Comparison of ENCODE assay signal across 18 cellular contexts in the genomic region with DNA sequence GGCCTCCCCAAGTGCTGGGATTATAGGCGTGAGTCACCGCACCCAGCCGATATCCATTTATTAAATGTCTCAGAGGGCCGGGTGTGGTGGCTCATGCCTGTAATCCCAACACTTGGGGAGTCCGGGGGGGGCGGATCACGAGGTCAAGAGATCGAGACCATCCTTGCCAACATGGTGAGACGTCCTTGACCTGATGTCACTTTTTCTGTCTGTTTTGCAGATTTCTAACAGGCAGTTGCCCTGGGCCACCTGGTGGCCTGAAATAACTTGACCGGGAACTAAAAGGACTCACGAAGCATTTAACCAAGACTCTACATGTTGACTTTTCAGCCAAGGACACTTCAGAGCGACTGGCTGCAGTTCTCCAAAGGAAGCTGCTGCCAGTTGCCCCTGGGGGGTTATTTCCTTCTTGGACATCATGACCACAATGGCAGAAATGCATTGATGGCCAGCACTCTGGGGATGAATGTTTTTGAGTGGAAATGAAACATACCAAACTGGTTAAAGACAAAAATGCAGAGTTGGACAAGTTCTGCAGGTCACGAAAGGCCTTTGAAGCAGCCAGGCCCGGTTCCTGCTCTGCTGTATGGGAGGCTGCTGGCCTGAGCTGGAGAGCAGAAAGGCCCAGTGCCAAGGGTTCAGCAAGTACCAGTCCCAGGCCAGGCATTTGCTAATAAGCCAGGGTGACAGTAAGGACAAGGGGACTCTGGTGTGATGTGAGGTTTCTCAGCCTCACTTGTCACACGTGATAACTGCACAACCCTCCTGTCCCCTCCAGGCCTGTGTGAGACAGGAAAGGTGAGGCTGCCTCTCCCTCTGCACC. TPM values are rescaled to one million over a fixed set of nuclear protein-coding genes. Genes with fewer than 3 reads are reported as not detected.
DNase-seq lines count a peak whose midpoint lies in the region; ATAC-seq, FAIRE-seq and TF ChIP-seq lines count a peak whose summit lies in the region.
"Had no signal": no experiment of that assay in that cellular context is flagged by ENCODE, and none has a peak within 500 bp of the region (broad histone marks: within the 10 kb centered on the region; RNA-seq: fewer than 3 reads in every experiment).

No MANE protein-coding gene starts in this region.

- POLR2A ChIA-PET in A549 (lab: Yijun Ruan, JAX): interaction anchor here (1.5 to 1.8 kb wide), 2 partner anchors 9 to 10 kb away, joined by 7 to 20 read pairs; a partner anchor contains a TSS
- POLR2A ChIA-PET in HepG2 (lab: Yijun Ruan, JAX): interaction anchor here (2.0 kb wide), 1 partner anchor 10 kb away, joined by 11 read pairs; a partner anchor contains a TSS

- no TSS peak for BruUV-seq in HepG2 (replicated peaks; lab: Mats Ljungman, UMichigan)

- H3K79me2 ChIP-seq in HepG2 (ENCODE audit: insufficient read depth, low read length): no peaks in the 10 kb centered on the region

- no peak overlapping the region for H2AFZ ChIP-seq in HepG2 (ENCODE audit: low read length)

- TF ChIP-seq CTCF in A549 (IDR thresholded peaks at IDR 0.05) (no peak), HFFc6 (IDR thresholded peaks at IDR 0.05) (peak; percentile 63), chondrocyte (IDR thresholded peaks at IDR 0.05) (peak; percentile 50), HepG2 (CRISPR knock-in tag; IDR thresholded peaks at IDR 0.05) (peak; percentile 49)

- H3K9me3 Mint-ChIP-seq in HFFc6 (no peaks in the 10 kb centered on the region), chondrocyte (ENCODE audit: low read depth) (no peaks in the 10 kb centered on the region)
- H3K9me3 Mint-ChIP-seq: activated T-helper 1 cell treated with anti-CD3 and anti-CD28 coated beads, Interleukin-12 subunit alpha, Interleukin-12 subunit beta, Interleukin-2, Interleukin-4 antibody, amounts not matched to agents 30 ng/mL and 10 ng/mL and 1 ng/mL, durations not matched to agents 14 hours and 24 hours and 36 hours had no signal

- no peak for TF ChIP-seq EP300 in A549 (IDR thresholded peaks at IDR 0.05)
- no peak for TF ChIP-seq EP300 in HepG2 (IDR thresholded peaks at IDR 0.05; ENCODE audit: low read depth in 2 of 2, low read length in 2 of 2)
- no peak for TF ChIP-seq EP300 in HepG2 (CRISPR knock-in tag; IDR thresholded peaks at IDR 0.05; ENCODE audit: borderline replicate concordance)

- H3K4me3 ChIP-seq in A549: no peak overlapping the region
- H3K4me3 ChIP-seq in HepG2 (replicated peaks in 1 of 3; ENCODE audit: insufficient read depth in 1 of 3, low read depth in 2 of 3, low read length in 3 of 3): no peak overlapping the region
- H3K4me3 ChIP-seq: mucosa of descending colon, SK-N-MC had no signal

- H3K27me3 Mint-ChIP-seq in HFFc6 (ENCODE audit: insufficient read depth) (peaks cover 1% of the 10 kb centered on the region; the same call in 1 of the 2 replicates), chondrocyte (ENCODE audit: low read depth) (no peaks in the 10 kb centered on the region)

- ATAC-seq in A549 (peak; percentile 39 to 45; a peak in 3 of 6 replicates), HepG2 (peak; percentile 54), left colon (no peak), GM18858 (IDR thresholded peaks at IDR 0.05; ENCODE audit: unreplicated experiment) (no peak)
- ATAC-seq: mucosa of descending colon had no signal

- intact Hi-C loops in HepG2 (cut with micrococcal nuclease; ENCODE audit: unreplicated experiment) (loop anchor here (2.0 kb wide), 1 partner anchor 46 kb away; a partner anchor contains a TSS), left colon (cut with DNase I, micrococcal nuclease) (no loop called here)

- H4K20me1 ChIP-seq in HepG2 (ENCODE audit: insufficient read depth, low read length): no peaks in the 10 kb centered on the region

- H3K4me1 ChIP-seq in A549 (no peaks in the 10 kb centered on the region), HepG2 (ENCODE audit: insufficient read depth, low read length) (peaks cover 9% of the 10 kb centered on the region)

- TF ChIP-seq POLR2A in A549 (IDR thresholded peaks at IDR 0.05; ENCODE audit: low read length) (no peak), HepG2 (IDR thresholded peaks at IDR 0.05; ENCODE audit: insufficient read depth in 1 of 2, low read depth in 2 of 2, low read length in 2 of 2) (no peak)

- H3K9me3 ChIP-seq in A549: no peaks in the 10 kb centered on the region; the same call in 2 of the 3 replicates
- H3K9me3 ChIP-seq in HepG2 (ENCODE audit: low read length): no peaks in the 10 kb centered on the region
- H3K9me3 ChIP-seq: mucosa of descending colon had no signal

- H3K36me3 Mint-ChIP-seq in HFFc6 (ENCODE audit: low read depth) (no peaks in the 10 kb centered on the region), chondrocyte (ENCODE audit: low read depth) (no peaks in the 10 kb centered on the region)

- H3K4me1 Mint-ChIP-seq in HFFc6 (ENCODE audit: low read depth): no peaks in the 10 kb centered on the region
- no peaks in the 10 kb centered on the region for H3K4me1 Mint-ChIP-seq in chondrocyte (ENCODE audit: low read depth)

- H3K36me3 ChIP-seq in HepG2 (replicated peaks in 1 of 2; ENCODE audit: control insufficient read depth in 1 of 2, insufficient read depth in 2 of 2, low read length in 2 of 2): no peaks in the 10 kb centered on the region

- no peak overlapping the region for H3K27ac ChIP-seq in A549
- H3K27ac ChIP-seq in HepG2 (ENCODE audit: extremely low read length, insufficient read depth, low read length): no peak overlapping the region
- H3K27ac ChIP-seq: SK-N-MC had no signal

- H3K4me2 ChIP-seq in A549 (no peak overlapping the region), HepG2 (ENCODE audit: low read depth, low read length) (peak overlapping the region; percentile 29; the same call in 1 of the 2 replicates)

- DNase-seq in A549 (ENCODE audit: low read depth in 1 of 2, low spot score in 1 of 2) (no peak), HFFc6 (no peak), chondrocyte (ENCODE audit: low spot score) (no peak), HepG2 (ENCODE audit: low spot score) (no peak), left colon (no peak), HuH-7 (ENCODE audit: low spot score) (no peak), DMS153 treated with DMSO at 0.1 percent for 48 hours (lab: John Stamatoyannopoulos, UW; ENCODE audit: unreplicated experiment) (no peak)
- DNase-seq: activated CD4-positive, alpha-beta T cell treated with anti-CD3 and anti-CD28 coated beads for 1 hour; mucosa of descending colon; NCI-H1092 treated with DMSO at 0.1 percent for 48 hours; NCI-H510A treated with DMSO at 0.1 percent for 48 hours; stimulated activated CD4-positive, alpha-beta T cell treated with anti-CD3 and anti-CD28 coated beads, Interleukin-4, amount 100 ng/mL, for 1 hour; stimulated activated naive CD4-positive, alpha-beta T cell had no signal

- CTCF ChIA-PET in A549 (lab: Yijun Ruan, JAX) (interaction anchor here (2.6 kb wide), 1 partner anchor 8 kb away, joined by 10 read pairs; no protein-coding TSS in a partner anchor), HepG2 (lab: Yijun Ruan, JAX; ENCODE audit: low intra/inter-chr PET ratio, low total read pairs) (interaction anchor here (2.3 kb wide), 1 partner anchor 43 kb away, joined by 11 read pairs; no protein-coding TSS in a partner anchor)

- no peak overlapping the region for H3K9ac ChIP-seq in HepG2 (ENCODE audit: insufficient read depth, low read depth, low read length)

- no peaks in the 10 kb centered on the region for H3K27me3 ChIP-seq in HepG2 (ENCODE audit: control insufficient read depth in 1 of 2, insufficient read depth in 2 of 2, low read length in 2 of 2)

- H3K27ac Mint-ChIP-seq in HFFc6: no peak overlapping the region
- H3K27ac Mint-ChIP-seq in chondrocyte (ENCODE audit: unreplicated experiment): no peak overlapping the region
- H3K27ac Mint-ChIP-seq: activated T-helper 1 cell treated with anti-CD3 and anti-CD28 coated beads, Interleukin-12 subunit alpha, Interleukin-12 subunit beta, Interleukin-2, Interleukin-4 antibody, amounts not matched to agents 30 ng/mL and 10 ng/mL and 1 ng/mL, durations not matched to agents 14 hours and 24 hours and 36 hours had no signal

- in situ Hi-C loops in HepG2 (cut with HindIII; ENCODE audit: extremely low pct_ligation_motif_present, low pct_unique_long_range_greater_than_20kb): no loop called here

- FAIRE-seq in A549 (lab: Jason Lieb, UNC): no peak
- FAIRE-seq in HepG2 (lab: Jason Lieb, UNC): peak; percentile 63
- FAIRE-seq: endometrium had no signal

- no peak overlapping the region for H3K4me3 Mint-ChIP-seq in HFFc6
- no peak overlapping the region for H3K4me3 Mint-ChIP-seq in chondrocyte (ENCODE audit: unreplicated experiment)
- H3K4me3 Mint-ChIP-seq: activated T-helper 1 cell treated with anti-CD3 and anti-CD28 coated beads, Interleukin-12 subunit alpha, Interleukin-12 subunit beta, Interleukin-2, Interleukin-4 antibody, amounts not matched to agents 30 ng/mL and 10 ng/mL and 1 ng/mL, durations not matched to agents 14 hours and 24 hours and 36 hours had no signal

- WGBS in A549 (ENCODE audit: missing lambda C conversion rate): 63% methylated on average over 15 of the region's 15 CpGs
- WGBS in HepG2 (ENCODE audit: low lambda C conversion rate): 30% methylated on average over 14 of the region's 15 CpGs

- 0 out of 5 replicates have a peak, but pooled peaks of 1 of the 2 experiments have one; percentile 21 for TF ChIP-seq RAD21 in A549 (conservative IDR thresholded peaks at IDR 0.05 in 1 of 2, IDR thresholded peaks at IDR 0.05 in 1 of 2)
- 0 out of 2 replicates have a peak, but pooled peaks have one; percentile 25 for TF ChIP-seq RAD21 in HepG2 (CRISPR knock-in tag; IDR thresholded peaks at IDR 0.05)

RNA-seq across cellular contexts. Expression of a gene that starts 8.3 kb away (rescaled TPM):
- polyA plus RNA-seq in A549 (2011; rRNA removed) (0.70 and 0.74 TPM in 2 replicates), A549 (2017; fragmentation: RNase III; extraction: RNeasy Plus Mini Kit Qiagen cat#74134 plus additional on column Dnase treatment) (0.62 to 1.1 TPM (median 1.0 TPM) in 3 replicates), HepG2 (2011; rRNA removed) (0.29 and 0.69 TPM in 2 replicates)
- polyA plus RNA-seq in A549 (2012; cell fraction: cytosol; rRNA removed): 0.93 and 1.6 TPM in 2 replicates
- 2.0 and 2.4 TPM in 2 replicates for polyA plus RNA-seq in A549 (2012; cell fraction: nucleus; rRNA removed)
- polyA minus RNA-seq in A549 (2011; rRNA and poly(A)+ RNA removed): 0.29 and 0.41 TPM in 2 replicates
- total RNA-seq in HFFc6 (2021; fragmentation: NEBNext Ultra II Directional; extraction: Animal tissue kit (Norgen Biotek cat#: 25700)): 1 to 10 TPM in 2 of 6 experiments, under 1 TPM in 4; 0.63 to 1.3 (median 0.75) TPM
- total RNA-seq in chondrocyte (2.0 to 3.5 TPM (median 2.5 TPM) in 3 replicates), HepG2 (2016; rRNA removed; fragmentation: Illumina TruSeq; extraction: Trizol) (0.73 and 1.3 TPM in 2 replicates), left colon (1 to 10 TPM; 2.4 to 2.5 TPM)
- 0.71 and 0.79 TPM in 2 replicates for total RNA-seq in HepG2 (2016; cell fraction: cytosol; rRNA removed; fragmentation: Illumina TruSeq; extraction: Trizol; ENCODE audit: low read depth)
- 0.68 and 1.8 TPM in 2 replicates for total RNA-seq in HepG2 (2016; cell fraction: insoluble cytoplasmic fraction; rRNA removed; fragmentation: Illumina TruSeq; extraction: Trizol)
- 1.5 and 2.2 TPM in 2 replicates for total RNA-seq in HepG2 (2016; cell fraction: membrane; rRNA removed; fragmentation: Illumina TruSeq; extraction: Trizol)
- 1.0 and 1.6 TPM in 2 replicates for total RNA-seq in HepG2 (2016; cell fraction: nucleus; rRNA removed; fragmentation: Illumina TruSeq; extraction: Trizol)
- polyA plus RNA-seq in HepG2 (2011; cell fraction: cytosol; rRNA removed): 0.37 and 0.87 TPM in 2 replicates
- 1.6 TPM in 2 replicates for polyA plus RNA-seq in HepG2 (2011; cell fraction: nucleus; rRNA removed)
- 0.47 and 0.56 TPM in 2 replicates for polyA plus RNA-seq in HepG2 (2012)
- polyA plus RNA-seq in HepG2 (2016; cell fraction: cytosol; fragmentation: Illumina TruSeq; extraction: Trizol; ENCODE audit: low read depth): 0.55 and 0.72 TPM in 2 replicates
- 0.70 and 0.97 TPM in 2 replicates for polyA plus RNA-seq in HepG2 (2016; cell fraction: insoluble cytoplasmic fraction; fragmentation: Illumina TruSeq; extraction: Trizol; ENCODE audit: low read depth)
- 0.61 and 0.99 TPM in 2 replicates for polyA plus RNA-seq in HepG2 (2016; cell fraction: membrane; fragmentation: Illumina TruSeq; extraction: Trizol; ENCODE audit: low read depth)
- polyA plus RNA-seq in HepG2 (2016; cell fraction: nucleus; fragmentation: Illumina TruSeq; extraction: Trizol; ENCODE audit: insufficient read depth, low read depth): 0.38 and 1.3 TPM in 2 replicates
- polyA minus RNA-seq in HepG2 (2011; rRNA and poly(A)+ RNA removed; ENCODE audit: low replicate concordance): 0.47 and 1.0 TPM in 2 replicates
- polyA minus RNA-seq in HepG2 (2011; cell fraction: cytosol; rRNA and poly(A)+ RNA removed): 0.44 and 0.69 TPM in 2 replicates
- 0.25 and 0.90 TPM in 2 replicates for polyA minus RNA-seq in HepG2 (2011; cell fraction: nucleus; rRNA and poly(A)+ RNA removed)

RNA-seq across cellular contexts. Expression of a gene that starts 10.0 kb away (rescaled TPM):
- polyA plus RNA-seq in A549 (2011; rRNA removed): 1.1 and 1.4 TPM in 2 replicates
- polyA plus RNA-seq in A549 (2012; cell fraction: cytosol; rRNA removed): 1.2 and 1.9 TPM in 2 replicates
- 8.8 and 15.6 TPM in 2 replicates for polyA plus RNA-seq in A549 (2012; cell fraction: nucleus; rRNA removed)
- polyA plus RNA-seq in A549 (2017; fragmentation: RNase III; extraction: RNeasy Plus Mini Kit Qiagen cat#74134 plus additional on column Dnase treatment): 1.6 to 2.4 TPM (median 2.0 TPM) in 3 replicates
- polyA minus RNA-seq in A549 (2011; rRNA and poly(A)+ RNA removed): 2.1 and 4.2 TPM in 2 replicates
- total RNA-seq in HFFc6 (2021; fragmentation: NEBNext Ultra II Directional; extraction: Animal tissue kit (Norgen Biotek cat#: 25700)): under 1 TPM; 0.16 to 0.35 (median 0.27) TPM
- 0.65 to 0.69 TPM (median 0.68 TPM) in 3 replicates for total RNA-seq in chondrocyte
- total RNA-seq in HepG2 (2016; rRNA removed; fragmentation: Illumina TruSeq; extraction: Trizol): 1.1 and 1.9 TPM in 2 replicates
- 0.10 and 0.53 TPM in 2 replicates for total RNA-seq in HepG2 (2016; cell fraction: cytosol; rRNA removed; fragmentation: Illumina TruSeq; extraction: Trizol; ENCODE audit: low read depth)
- 1.4 and 1.9 TPM in 2 replicates for total RNA-seq in HepG2 (2016; cell fraction: insoluble cytoplasmic fraction; rRNA removed; fragmentation: Illumina TruSeq; extraction: Trizol)
- 0.76 and 0.77 TPM in 2 replicates for total RNA-seq in HepG2 (2016; cell fraction: membrane; rRNA removed; fragmentation: Illumina TruSeq; extraction: Trizol)
- total RNA-seq in HepG2 (2016; cell fraction: nucleus; rRNA removed; fragmentation: Illumina TruSeq; extraction: Trizol): 1.4 and 2.1 TPM in 2 replicates
- 1.5 and 1.8 TPM in 2 replicates for polyA plus RNA-seq in HepG2 (2011; rRNA removed)
- 0.74 and 1.2 TPM in 2 replicates for polyA plus RNA-seq in HepG2 (2011; cell fraction: cytosol; rRNA removed)
- 9.3 and 11.8 TPM in 2 replicates for polyA plus RNA-seq in HepG2 (2011; cell fraction: nucleus; rRNA removed)
- polyA plus RNA-seq in HepG2 (2012): 0.83 and 1.1 TPM in 2 replicates
- polyA plus RNA-seq in HepG2 (2016; cell fraction: cytosol; fragmentation: Illumina TruSeq; extraction: Trizol; ENCODE audit: low read depth): 0.10 and 0.16 TPM in 2 replicates
- polyA plus RNA-seq in HepG2 (2016; cell fraction: insoluble cytoplasmic fraction; fragmentation: Illumina TruSeq; extraction: Trizol; ENCODE audit: low read depth): 0.84 and 1.1 TPM in 2 replicates
- 0.37 and 0.49 TPM in 2 replicates for polyA plus RNA-seq in HepG2 (2016; cell fraction: membrane; fragmentation: Illumina TruSeq; extraction: Trizol; ENCODE audit: low read depth)
- 3.8 and 4.5 TPM in 2 replicates for polyA plus RNA-seq in HepG2 (2016; cell fraction: nucleus; fragmentation: Illumina TruSeq; extraction: Trizol; ENCODE audit: insufficient read depth, low read depth)
- 3.8 and 4.0 TPM in 2 replicates for polyA minus RNA-seq in HepG2 (2011; rRNA and poly(A)+ RNA removed; ENCODE audit: low replicate concordance)
- polyA minus RNA-seq in HepG2 (2011; cell fraction: cytosol; rRNA and poly(A)+ RNA removed): 0.40 and 0.79 TPM in 2 replicates
- 2.7 and 3.0 TPM in 2 replicates for polyA minus RNA-seq in HepG2 (2011; cell fraction: nucleus; rRNA and poly(A)+ RNA removed)
- 1 to 10 TPM in 1 of 2 donors, under 1 TPM in 1; 0.73 to 1.6 TPM for total RNA-seq in left colon

RNA-seq across cellular contexts. Expression of a gene that starts 14.5 kb away (rescaled TPM):
- polyA plus RNA-seq in A549 (2011; rRNA removed): 2,475 and 2,940 TPM in 2 replicates
- 6,321 and 6,544 TPM in 2 replicates for polyA plus RNA-seq in A549 (2012; cell fraction: cytosol; rRNA removed)
- polyA plus RNA-seq in A549 (2012; cell fraction: nucleus; rRNA removed): 4,034 and 5,125 TPM in 2 replicates
- polyA plus RNA-seq in A549 (2017; fragmentation: RNase III; extraction: RNeasy Plus Mini Kit Qiagen cat#74134 plus additional on column Dnase treatment): 2,123 to 2,259 TPM (median 2,149 TPM) in 3 replicates
- polyA minus RNA-seq in A549 (2011; rRNA and poly(A)+ RNA removed): 2,205 and 2,566 TPM in 2 replicates
- total RNA-seq in HFFc6 (2021; fragmentation: NEBNext Ultra II Directional; extraction: Animal tissue kit (Norgen Biotek cat#: 25700)): 1,000 to 10,000 TPM in 4 of 6 experiments, 100 to 1,000 TPM in 2; 958 to 1,072 (median 1,017) TPM
- 624 to 792 TPM (median 634 TPM) in 3 replicates for total RNA-seq in chondrocyte
- total RNA-seq in HepG2 (2016; rRNA removed; fragmentation: Illumina TruSeq; extraction: Trizol): 1,544 and 1,715 TPM in 2 replicates
- 2,017 and 2,110 TPM in 2 replicates for total RNA-seq in HepG2 (2016; cell fraction: cytosol; rRNA removed; fragmentation: Illumina TruSeq; extraction: Trizol; ENCODE audit: low read depth)
- 1,517 and 1,921 TPM in 2 replicates for total RNA-seq in HepG2 (2016; cell fraction: insoluble cytoplasmic fraction; rRNA removed; fragmentation: Illumina TruSeq; extraction: Trizol)
- 2,939 and 3,145 TPM in 2 replicates for total RNA-seq in HepG2 (2016; cell fraction: membrane; rRNA removed; fragmentation: Illumina TruSeq; extraction: Trizol)
- total RNA-seq in HepG2 (2016; cell fraction: nucleus; rRNA removed; fragmentation: Illumina TruSeq; extraction: Trizol): 614 and 724 TPM in 2 replicates
- 4,145 and 4,408 TPM in 2 replicates for polyA plus RNA-seq in HepG2 (2011; rRNA removed)
- 3,539 and 5,584 TPM in 2 replicates for polyA plus RNA-seq in HepG2 (2011; cell fraction: cytosol; rRNA removed)
- polyA plus RNA-seq in HepG2 (2011; cell fraction: nucleus; rRNA removed): 1,780 and 1,928 TPM in 2 replicates
- 1,706 and 1,819 TPM in 2 replicates for polyA plus RNA-seq in HepG2 (2012)
- 2,310 and 2,596 TPM in 2 replicates for polyA plus RNA-seq in HepG2 (2016; cell fraction: cytosol; fragmentation: Illumina TruSeq; extraction: Trizol; ENCODE audit: low read depth)
- polyA plus RNA-seq in HepG2 (2016; cell fraction: insoluble cytoplasmic fraction; fragmentation: Illumina TruSeq; extraction: Trizol; ENCODE audit: low read depth): 1,782 and 1,827 TPM in 2 replicates
- 3,073 and 3,180 TPM in 2 replicates for polyA plus RNA-seq in HepG2 (2016; cell fraction: membrane; fragmentation: Illumina TruSeq; extraction: Trizol; ENCODE audit: low read depth)
- 1,095 and 1,142 TPM in 2 replicates for polyA plus RNA-seq in HepG2 (2016; cell fraction: nucleus; fragmentation: Illumina TruSeq; extraction: Trizol; ENCODE audit: insufficient read depth, low read depth)
- polyA minus RNA-seq in HepG2 (2011; rRNA and poly(A)+ RNA removed; ENCODE audit: low replicate concordance): 2,710 and 3,749 TPM in 2 replicates
- 541 and 557 TPM in 2 replicates for polyA minus RNA-seq in HepG2 (2011; cell fraction: cytosol; rRNA and poly(A)+ RNA removed)
- 340 and 381 TPM in 2 replicates for polyA minus RNA-seq in HepG2 (2011; cell fraction: nucleus; rRNA and poly(A)+ RNA removed)
- total RNA-seq in left colon: 100 to 1,000 TPM; 600 to 683 TPM

RNA-seq across cellular contexts. Expression of a gene that starts 19.2 kb away (rescaled TPM):
- polyA plus RNA-seq in A549 (2011; rRNA removed): 1.5 and 2.5 TPM in 2 replicates
- polyA plus RNA-seq in A549 (2012; cell fraction: cytosol; rRNA removed): 10.7 and 15.5 TPM in 2 replicates
- 12.5 and 14.9 TPM in 2 replicates for polyA plus RNA-seq in A549 (2012; cell fraction: nucleus; rRNA removed)
- polyA plus RNA-seq in A549 (2017; fragmentation: RNase III; extraction: RNeasy Plus Mini Kit Qiagen cat#74134 plus additional on column Dnase treatment): 9.3 to 11.1 TPM (median 9.5 TPM) in 3 replicates
- 0.15 and 1.0 TPM in 2 replicates for polyA minus RNA-seq in A549 (2011; rRNA and poly(A)+ RNA removed)
- 10 to 100 TPM; 21.2 to 36.9 (median 25.4) TPM for total RNA-seq in HFFc6 (2021; fragmentation: NEBNext Ultra II Directional; extraction: Animal tissue kit (Norgen Biotek cat#: 25700))
- 49.7 to 53.8 TPM (median 50.2 TPM) in 3 replicates for total RNA-seq in chondrocyte
- 15.1 and 41.4 TPM in 2 replicates for total RNA-seq in HepG2 (2016; rRNA removed; fragmentation: Illumina TruSeq; extraction: Trizol)
- 4.8 and 5.3 TPM in 2 replicates for total RNA-seq in HepG2 (2016; cell fraction: cytosol; rRNA removed; fragmentation: Illumina TruSeq; extraction: Trizol; ENCODE audit: low read depth)
- 10.3 and 47.9 TPM in 2 replicates for total RNA-seq in HepG2 (2016; cell fraction: insoluble cytoplasmic fraction; rRNA removed; fragmentation: Illumina TruSeq; extraction: Trizol)
- total RNA-seq in HepG2 (2016; cell fraction: membrane; rRNA removed; fragmentation: Illumina TruSeq; extraction: Trizol): 6.5 and 6.7 TPM in 2 replicates
- total RNA-seq in HepG2 (2016; cell fraction: nucleus; rRNA removed; fragmentation: Illumina TruSeq; extraction: Trizol): 31.7 and 39.4 TPM in 2 replicates
- 14.7 and 49.8 TPM in 2 replicates for polyA plus RNA-seq in HepG2 (2011; rRNA removed)
- 18.1 and 24.4 TPM in 2 replicates for polyA plus RNA-seq in HepG2 (2011; cell fraction: cytosol; rRNA removed)
- 63.3 and 113 TPM in 2 replicates for polyA plus RNA-seq in HepG2 (2011; cell fraction: nucleus; rRNA removed)
- 59.9 and 62.4 TPM in 2 replicates for polyA plus RNA-seq in HepG2 (2012)
- polyA plus RNA-seq in HepG2 (2016; cell fraction: cytosol; fragmentation: Illumina TruSeq; extraction: Trizol; ENCODE audit: low read depth): 4.3 and 5.6 TPM in 2 replicates
- polyA plus RNA-seq in HepG2 (2016; cell fraction: insoluble cytoplasmic fraction; fragmentation: Illumina TruSeq; extraction: Trizol; ENCODE audit: low read depth): 11.3 and 14.4 TPM in 2 replicates
- polyA plus RNA-seq in HepG2 (2016; cell fraction: membrane; fragmentation: Illumina TruSeq; extraction: Trizol; ENCODE audit: low read depth): 4.0 and 4.9 TPM in 2 replicates
- polyA plus RNA-seq in HepG2 (2016; cell fraction: nucleus; fragmentation: Illumina TruSeq; extraction: Trizol; ENCODE audit: insufficient read depth, low read depth): 43.5 and 59.5 TPM in 2 replicates
- polyA minus RNA-seq in HepG2 (2011; rRNA and poly(A)+ RNA removed; ENCODE audit: low replicate concordance): 0.23 and 15.3 TPM in 2 replicates
- 3.8 and 9.5 TPM in 2 replicates for polyA minus RNA-seq in HepG2 (2011; cell fraction: cytosol; rRNA and poly(A)+ RNA removed)
- polyA minus RNA-seq in HepG2 (2011; cell fraction: nucleus; rRNA and poly(A)+ RNA removed): 6.4 and 10.7 TPM in 2 replicates
- 1 to 10 TPM; 2.1 to 2.5 TPM for total RNA-seq in left colon

RNA-seq across cellular contexts. Expression of a gene that starts 22.9 kb away (rescaled TPM):
- polyA plus RNA-seq in A549 (2011; rRNA removed) (not detected in 2 replicates), A549 (2017; fragmentation: RNase III; extraction: RNeasy Plus Mini Kit Qiagen cat#74134 plus additional on column Dnase treatment) (not detected in 3 replicates), HepG2 (2011; rRNA removed) (not detected in 2 replicates)
- 0.04 and 0.11 TPM in 2 replicates for polyA plus RNA-seq in A549 (2012; cell fraction: cytosol; rRNA removed)
- 1.2 and 1.3 TPM in 2 replicates for polyA plus RNA-seq in A549 (2012; cell fraction: nucleus; rRNA removed)
- polyA minus RNA-seq in A549 (2011; rRNA and poly(A)+ RNA removed): not detected in 2 replicates
- total RNA-seq in HFFc6 (2021; fragmentation: NEBNext Ultra II Directional; extraction: Animal tissue kit (Norgen Biotek cat#: 25700)): under 1 TPM in 2 of 6 experiments, not detected in 4; 0.26 to 0.39 TPM
- total RNA-seq in chondrocyte (not detected in 3 replicates), HepG2 (2016; rRNA removed; fragmentation: Illumina TruSeq; extraction: Trizol) (not detected in 2 replicates), left colon (not detected)
- not detected in 2 replicates for total RNA-seq in HepG2 (2016; cell fraction: cytosol; rRNA removed; fragmentation: Illumina TruSeq; extraction: Trizol; ENCODE audit: low read depth)
- total RNA-seq in HepG2 (2016; cell fraction: insoluble cytoplasmic fraction; rRNA removed; fragmentation: Illumina TruSeq; extraction: Trizol): not detected in 2 replicates
- not detected in 2 replicates for total RNA-seq in HepG2 (2016; cell fraction: membrane; rRNA removed; fragmentation: Illumina TruSeq; extraction: Trizol)
- not detected in 2 replicates for total RNA-seq in HepG2 (2016; cell fraction: nucleus; rRNA removed; fragmentation: Illumina TruSeq; extraction: Trizol)
- polyA plus RNA-seq in HepG2 (2011; cell fraction: cytosol; rRNA removed): not detected in 2 replicates
- polyA plus RNA-seq in HepG2 (2011; cell fraction: nucleus; rRNA removed): 0.57 and 1.5 TPM in 2 replicates
- polyA plus RNA-seq in HepG2 (2012): not detected in 2 replicates
- polyA plus RNA-seq in HepG2 (2016; cell fraction: cytosol; fragmentation: Illumina TruSeq; extraction: Trizol; ENCODE audit: low read depth): not detected in 2 replicates
- not detected in 2 replicates for polyA plus RNA-seq in HepG2 (2016; cell fraction: insoluble cytoplasmic fraction; fragmentation: Illumina TruSeq; extraction: Trizol; ENCODE audit: low read depth)
- polyA plus RNA-seq in HepG2 (2016; cell fraction: membrane; fragmentation: Illumina TruSeq; extraction: Trizol; ENCODE audit: low read depth): not detected in 2 replicates
- not detected in 2 replicates for polyA plus RNA-seq in HepG2 (2016; cell fraction: nucleus; fragmentation: Illumina TruSeq; extraction: Trizol; ENCODE audit: insufficient read depth, low read depth)
- polyA minus RNA-seq in HepG2 (2011; rRNA and poly(A)+ RNA removed; ENCODE audit: low replicate concordance): 0.80 TPM in 1 of 2 replicates, not detected in the other
- not detected in 2 replicates for polyA minus RNA-seq in HepG2 (2011; cell fraction: cytosol; rRNA and poly(A)+ RNA removed)
- 1.5 and 2.4 TPM in 2 replicates for polyA minus RNA-seq in HepG2 (2011; cell fraction: nucleus; rRNA and poly(A)+ RNA removed)
- total RNA-seq: H4, mucosa of descending colon had no signal

Comparison
In these comparisons a context has a peak if more than half of its experiments do, and no peak if none do; other contexts are left out.
1. ATAC-seq: peak in A549 (2 of 2) and HepG2 (single experiment); none in left colon (single experiment) and GM18858 (single experiment).